In genomic region chr16:66810391-66810790, GRCh38 we compare ENCODE assay signal across 23 cellular contexts. TPM values are rescaled to one million over a fixed set of nuclear protein-coding genes. Genes with fewer than 3 reads are reported as not detected.
A peak's percentile ranks its signal among the peaks of the same experiment; 100 is the strongest.
DNase-seq lines count a peak whose midpoint lies in the region; ATAC-seq lines count a peak whose summit lies in the region.
"Had no signal": no experiment of that assay in that cellular context is flagged by ENCODE, and none has a peak within 500 bp of the region (broad histone marks: within the 10 kb centered on the region; RNA-seq: fewer than 3 reads in every experiment).

No MANE protein-coding gene starts in this region.

- ATAC-seq in left ventricle myocardium superior (peak; percentile 38), Right ventricle myocardium inferior (no peak), esophagus mucosa (peak; percentile 92)

- DNase-seq in NCI-H2171 treated with DMSO at 0.1 percent for 48 hours (lab: John Stamatoyannopoulos, UW) (peak; percentile 9), NCI-H2171 (lab: John Stamatoyannopoulos, UW) (no peak), left ventricle myocardium superior (no peak), Right ventricle myocardium inferior (ENCODE audit: missing footprints) (no peak), NOMO-1 (lab: John Stamatoyannopoulos, UW; ENCODE audit: unreplicated experiment in 2 of 2) (no peak), amniotic stem cell (lab: John Stamatoyannopoulos, UW) (no peak)
- DNase-seq in activated CD4-positive, CD25-positive, alpha-beta regulatory T cell treated with anti-CD3 and anti-CD28 coated beads, Interleukin-2, amount 50 U/mL, for 72 hours = no peak
- DNase-seq: 8988T; CD4-positive, CD25-positive, alpha-beta regulatory T cell; COR-L47; H7; IMR-90; Karpas-422; MG63; NCI-H1048; NCI-H1436; NCI-H2029; SJCRH30 had no signal

- intact Hi-C loops in left ventricle myocardium superior (cut with micrococcal nuclease) = no loop called here
- intact Hi-C loops in Right ventricle myocardium inferior (cut with DNase I) = no loop called here

RNA-seq across cellular contexts. Expression of gene TERB1, which starts 9.0 kb away (rescaled TPM):
- total RNA-seq in left ventricle myocardium superior (not detected), Right ventricle myocardium inferior (not detected), esophagus mucosa (0.08 TPM)
- total RNA-seq: H7, HT-29, IMR-90, RPMI7951, SJCRH30 had no signal

RNA-seq across cellular contexts. Expression of gene NAE1, which starts 20.4 kb away (rescaled TPM):
- total RNA-seq in left ventricle myocardium superior (35.7 TPM), Right ventricle myocardium inferior (32.4 TPM), esophagus mucosa (41.2 TPM)

RNA-seq across cellular contexts. Expression of gene CA7, which starts 33.8 kb away (rescaled TPM):
- total RNA-seq in left ventricle myocardium superior (not detected), Right ventricle myocardium inferior (not detected), esophagus mucosa (not detected)
- total RNA-seq: B cell; CD4-positive, CD25-positive, alpha-beta regulatory T cell; HT-29; IMR-90; NCI-H460; RPMI7951; SJCRH30 had no signal

RNA-seq across cellular contexts. Expression of gene DYNC1LI2, which starts 59.0 kb away (rescaled TPM):
- total RNA-seq in left ventricle myocardium superior (80.6 TPM), Right ventricle myocardium inferior (76.6 TPM), esophagus mucosa (69.4 TPM)
